In genomic region chr3:49724586-49724985, GRCh38 we compare ENCODE assay signal across 8 cellular contexts. TPM values are rescaled to one million over a fixed set of nuclear protein-coding genes. Genes with fewer than 3 reads are reported as not detected.
A peak's percentile ranks its signal among the peaks of the same experiment; 100 is the strongest.
DNase-seq lines count a peak whose midpoint lies in the region; ATAC-seq lines count a peak whose summit lies in the region.

No MANE protein-coding gene starts in this region.

- H3K4me3 Mint-ChIP-seq in activated naive CD8-positive, alpha-beta T cell treated with anti-CD3 and anti-CD28 coated beads, Interleukin-2, amount 10 ng/mL, durations not matched to agents 7 days and 5 days: peak overlapping the region; percentile 97
- peak overlapping the region; percentile 92 to 95 (median 92) for H3K4me3 Mint-ChIP-seq in immature natural killer cell

- peaks cover 0 to 51% (median 49%) of the 10 kb centered on the region in 5 donors for H3K36me3 ChIP-seq in subcutaneous abdominal adipose tissue (ENCODE audit: control insufficient read depth in 5 of 5, insufficient read depth in 5 of 5, low read length in 5 of 5)

- H3K4me1 ChIP-seq in subcutaneous abdominal adipose tissue (ENCODE audit: control insufficient read depth in 5 of 5, insufficient read depth in 5 of 5, low read length in 5 of 5): peaks cover 8 to 35% (median 27%) of the 10 kb centered on the region in 5 donors

- peak overlapping the region; percentile 13 to 97 (median 79) for H3K4me3 ChIP-seq in subcutaneous abdominal adipose tissue (ENCODE audit: low read depth in 1 of 5, low read length in 5 of 5)

- H3K27ac ChIP-seq in subcutaneous abdominal adipose tissue (ENCODE audit: low read depth, low read length): peak overlapping the region; percentile 81

- H3K27me3 ChIP-seq in subcutaneous abdominal adipose tissue (ENCODE audit: control insufficient read depth in 5 of 5, insufficient read depth in 4 of 5, low read length in 5 of 5): no peaks in the 10 kb centered on the region

- DNase-seq in stimulated activated CD4-positive, alpha-beta T cell treated with anti-CD3 and anti-CD28 coated beads, Interleukin-1b, Interleukin-23, amount 100 ng/mL, for 48 hours: peak; percentile 27
- no peak for DNase-seq in stimulated activated CD4-positive, alpha-beta T cell treated with anti-CD3 and anti-CD28 coated beads, Interleukin-4, amount 100 ng/mL, for 24 hours
- peak; percentile 41 for DNase-seq in activated naive CD8-positive, alpha-beta T cell treated with anti-CD3 and anti-CD28 coated beads, Interleukin-2, amount 10 ng/mL, durations not matched to agents 7 days and 5 days
- DNase-seq in immature natural killer cell (peak in 1 of 3 donors; percentile 12), iPS-NIHi7 (ENCODE audit: extremely low spot score) (no peak), SK-N-DZ (ENCODE audit: low spot score) (no peak), KBM-7 (no peak)

- POLR2A ChIA-PET in activated naive CD8-positive, alpha-beta T cell treated with anti-CD3 and anti-CD28 coated beads, Interleukin-2, amount 10 ng/mL, durations not matched to agents 7 days and 5 days (lab: Charles Lee): interaction anchor here (0.8 to 2.2 kb wide), 6 partner anchors 10 to 184 kb away, joined by 3 to 9 read pairs (median 6); partner anchors contain the start of genes INKA1 and UBA7

- peaks cover 2% of the 10 kb centered on the region for H3K36me3 Mint-ChIP-seq in activated naive CD8-positive, alpha-beta T cell treated with anti-CD3 and anti-CD28 coated beads, Interleukin-2, amount 10 ng/mL, durations not matched to agents 7 days and 5 days
- H3K36me3 Mint-ChIP-seq in immature natural killer cell: no peaks in the 10 kb centered on the region

- ATAC-seq in activated naive CD8-positive, alpha-beta T cell treated with anti-CD3 and anti-CD28 coated beads, Interleukin-2, amount 10 ng/mL, durations not matched to agents 7 days and 5 days (ENCODE audit: low read depth): no peak

- no peaks in the 10 kb centered on the region for H3K9me3 ChIP-seq in subcutaneous abdominal adipose tissue (ENCODE audit: control insufficient read depth in 5 of 5, low read length in 5 of 5)

- H3K27me3 Mint-ChIP-seq in activated naive CD8-positive, alpha-beta T cell treated with anti-CD3 and anti-CD28 coated beads, Interleukin-2, amount 10 ng/mL, durations not matched to agents 7 days and 5 days: no peaks in the 10 kb centered on the region
- peaks cover 5 to 8% (median 6%) of the 10 kb centered on the region in 3 donors for H3K27me3 Mint-ChIP-seq in immature natural killer cell (ENCODE audit: low read depth in 3 of 3)

- no peaks in the 10 kb centered on the region for H3K9me3 Mint-ChIP-seq in activated naive CD8-positive, alpha-beta T cell treated with anti-CD3 and anti-CD28 coated beads, Interleukin-2, amount 10 ng/mL, durations not matched to agents 7 days and 5 days
- peaks cover 0 to 1% (median 0%) of the 10 kb centered on the region in 6 donors for H3K9me3 Mint-ChIP-seq in immature natural killer cell

- peak overlapping the region in 4 of 5 donors; percentile 70 to 86 (median 80) for H3K9ac ChIP-seq in subcutaneous abdominal adipose tissue (ENCODE audit: low read length in 5 of 5)

- in situ Hi-C loops in KBM-7 (cut with MboI; ENCODE audit: low pct_unique_long_range_greater_than_20kb, low sequenced_read_pairs): no loop called here

- peaks cover 13% of the 10 kb centered on the region for H3K4me1 Mint-ChIP-seq in activated naive CD8-positive, alpha-beta T cell treated with anti-CD3 and anti-CD28 coated beads, Interleukin-2, amount 10 ng/mL, durations not matched to agents 7 days and 5 days
- peaks cover 25 to 32% of the 10 kb centered on the region in 2 donors for H3K4me1 Mint-ChIP-seq in immature natural killer cell

- H3K27ac Mint-ChIP-seq in activated naive CD8-positive, alpha-beta T cell treated with anti-CD3 and anti-CD28 coated beads, Interleukin-2, amount 10 ng/mL, durations not matched to agents 7 days and 5 days: peak overlapping the region; percentile 96
- H3K27ac Mint-ChIP-seq in immature natural killer cell: peak overlapping the region; percentile 79 to 94 (median 86)

RNA-seq across cellular contexts. Expression of gene GMPPB, which starts 0.8 kb away (rescaled TPM):
- total RNA-seq in activated naive CD8-positive, alpha-beta T cell treated with anti-CD3 and anti-CD28 coated beads, Interleukin-2, amount 10 ng/mL, durations not matched to agents 7 days and 5 days: 10 to 100 TPM; 35.4 to 39.9 TPM
- 10 to 100 TPM; 13.5 to 35.2 (median 32.5) TPM for polyA plus RNA-seq in immature natural killer cell
- polyA plus RNA-seq in SK-N-DZ (2014; cell fraction: cytosol; rRNA removed): 14.8 and 19.7 TPM in 2 replicates
- polyA plus RNA-seq in SK-N-DZ (2014; cell fraction: nucleus; rRNA removed): 16.3 and 21.8 TPM in 2 replicates

RNA-seq across cellular contexts. Expression of gene AMIGO3, which starts 5.1 kb away (rescaled TPM):
- total RNA-seq in activated naive CD8-positive, alpha-beta T cell treated with anti-CD3 and anti-CD28 coated beads, Interleukin-2, amount 10 ng/mL, durations not matched to agents 7 days and 5 days: 1 to 10 TPM in 1 of 2 experiments, under 1 TPM in 1; 0.61 to 2.0 TPM
- 1 to 10 TPM in 2 of 3 donors, not detected in 1; 1.5 to 1.7 TPM for polyA plus RNA-seq in immature natural killer cell
- polyA plus RNA-seq in SK-N-DZ (2014; cell fraction: cytosol; rRNA removed): 0.44 and 0.86 TPM in 2 replicates
- 0.57 and 0.58 TPM in 2 replicates for polyA plus RNA-seq in SK-N-DZ (2014; cell fraction: nucleus; rRNA removed)

RNA-seq across cellular contexts. Expression of gene RNF123, which starts 35.2 kb away (rescaled TPM):
- total RNA-seq in activated naive CD8-positive, alpha-beta T cell treated with anti-CD3 and anti-CD28 coated beads, Interleukin-2, amount 10 ng/mL, durations not matched to agents 7 days and 5 days: 10 to 100 TPM; 53.2 to 56.5 TPM
- polyA plus RNA-seq in immature natural killer cell: 10 to 100 TPM in 2 of 3 donors, 1 to 10 TPM in 1; 2.6 to 27.1 (median 11.8) TPM
- 14.9 and 15.5 TPM in 2 replicates for polyA plus RNA-seq in SK-N-DZ (2014; cell fraction: cytosol; rRNA removed)
- polyA plus RNA-seq in SK-N-DZ (2014; cell fraction: nucleus; rRNA removed): 48.4 and 67.6 TPM in 2 replicates

RNA-seq across cellular contexts. Expression of gene MST1, which starts 35.3 kb away (rescaled TPM):
- 10 to 100 TPM; 10.3 to 11.0 TPM for total RNA-seq in activated naive CD8-positive, alpha-beta T cell treated with anti-CD3 and anti-CD28 coated beads, Interleukin-2, amount 10 ng/mL, durations not matched to agents 7 days and 5 days
- polyA plus RNA-seq in immature natural killer cell: 1 to 10 TPM in 1 of 3 donors, under 1 TPM in 1, not detected in 1; 0.19 to 1.3 TPM
- 2.6 and 6.7 TPM in 2 replicates for polyA plus RNA-seq in SK-N-DZ (2014; cell fraction: cytosol; rRNA removed)
- 96.5 and 100 TPM in 2 replicates for polyA plus RNA-seq in SK-N-DZ (2014; cell fraction: nucleus; rRNA removed)

RNA-seq across cellular contexts. Expression of gene APEH, which starts 50.4 kb away (rescaled TPM):
- 100 to 1,000 TPM; 148 to 165 TPM for total RNA-seq in activated naive CD8-positive, alpha-beta T cell treated with anti-CD3 and anti-CD28 coated beads, Interleukin-2, amount 10 ng/mL, durations not matched to agents 7 days and 5 days
- 100 to 1,000 TPM in 2 of 3 donors, 10 to 100 TPM in 1; 88.0 to 130 (median 121) TPM for polyA plus RNA-seq in immature natural killer cell
- polyA plus RNA-seq in SK-N-DZ (2014; cell fraction: cytosol; rRNA removed): 57.0 and 60.5 TPM in 2 replicates
- 167 and 174 TPM in 2 replicates for polyA plus RNA-seq in SK-N-DZ (2014; cell fraction: nucleus; rRNA removed)

Comparison
In these comparisons a context has a peak if more than half of its experiments do, and no peak if none do; other contexts are left out.
1. DNase-seq: peak in stimulated activated CD4-positive, alpha-beta T cell treated with anti-CD3 and anti-CD28 coated beads, Interleukin-1b, Interleukin-23, amount 100 ng/mL, for 48 hours (single experiment) and activated naive CD8-positive, alpha-beta T cell treated with anti-CD3 and anti-CD28 coated beads, Interleukin-2, amount 10 ng/mL, durations not matched to agents 7 days and 5 days (single experiment); none in stimulated activated CD4-positive, alpha-beta T cell treated with anti-CD3 and anti-CD28 coated beads, Interleukin-4, amount 100 ng/mL, for 24 hours (single experiment), iPS-NIHi7 (single experiment), SK-N-DZ (single experiment) and KBM-7 (single experiment).